10 cellular contexts compared by ENCODE assay signal in genomic region chr19:18438331-18439024, GRCh38. TPM values are rescaled to one million over a fixed set of nuclear protein-coding genes. Genes with fewer than 3 reads are reported as not detected.
DNase-seq lines count a peak whose midpoint lies in the region; ATAC-seq and TF ChIP-seq lines count a peak whose summit lies in the region.
"Had no signal": no experiment of that assay in that cellular context is flagged by ENCODE, and none has a peak within 500 bp of the region (broad histone marks: within the 10 kb centered on the region; RNA-seq: fewer than 3 reads in every experiment).

No MANE protein-coding gene starts in this region.

- H3K36me3 ChIP-seq in ascending aorta (peaks cover 3 to 20% of the 10 kb centered on the region in 2 donors), iPS DF 6.9 (ENCODE audit: control insufficient read depth, insufficient read depth, low read length) (peaks cover 5% of the 10 kb centered on the region; the same call in 1 of the 2 replicates)

- peak overlapping the region; percentile 64 to 73 for H3K4me3 ChIP-seq in ascending aorta
- peak overlapping the region; percentile 34; the same call in 1 of the 2 replicates for H3K4me3 ChIP-seq in iPS DF 6.9 (ENCODE audit: low read length)

- no peak for ATAC-seq in stimulated activated effector memory CD8-positive, alpha-beta T cell treated with anti-CD3 and anti-CD28 coated beads, Interleukin-12 subunit alpha, Interleukin-12 subunit beta, amount 100 ng/mL, for 72 hours
- ATAC-seq in GM19463 (IDR thresholded peaks at IDR 0.05; ENCODE audit: unreplicated experiment) (no peak), GM21576 (IDR thresholded peaks at IDR 0.05; ENCODE audit: unreplicated experiment) (no peak), HG03342 (IDR thresholded peaks at IDR 0.05; ENCODE audit: unreplicated experiment) (no peak), GM21381 (IDR thresholded peaks at IDR 0.05; ENCODE audit: unreplicated experiment) (no peak)

- intact Hi-C loops in ascending aorta (cut with DNase I): no loop called here

- no CpG with 5 or more reads among the region's 24 CpGs for WGBS in iPS DF 6.9 (ENCODE audit: insufficient coverage, insufficient read length)

- peaks cover 24% of the 10 kb centered on the region for H3K27me3 Mint-ChIP-seq in HFFc6 (ENCODE audit: insufficient read depth)

- H3K27ac Mint-ChIP-seq in HFFc6: peak overlapping the region; percentile 62
- no peak overlapping the region for H3K27ac Mint-ChIP-seq in stimulated activated effector memory CD8-positive, alpha-beta T cell treated with anti-CD3 and anti-CD28 coated beads, Interleukin-12 subunit alpha, Interleukin-12 subunit beta, amount 100 ng/mL, for 72 hours

- H3K4me1 ChIP-seq in ascending aorta (peaks cover 16 to 32% of the 10 kb centered on the region in 2 donors), iPS DF 6.9 (ENCODE audit: control insufficient read depth, insufficient read depth, low read length) (peaks cover 10% of the 10 kb centered on the region)

- DNase-seq in HFFc6 (no peak), ascending aorta (ENCODE audit: low spot score in 2 of 2) (peak in 1 of 2 donors; percentile 86), iPS DF 6.9 (ENCODE audit: low read depth, low spot score) (no peak)
- no peak for DNase-seq in stimulated activated effector memory CD8-positive, alpha-beta T cell treated with anti-CD3 and anti-CD28 coated beads, Interleukin-12 subunit alpha, Interleukin-12 subunit beta, amount 100 ng/mL, for 72 hours (ENCODE audit: low spot score in 2 of 2)
- DNase-seq: HCEC 1CT had no signal

- H3K36me3 Mint-ChIP-seq in HFFc6 (ENCODE audit: low read depth): peaks cover 24% of the 10 kb centered on the region
- peaks cover 79% of the 10 kb centered on the region for H3K36me3 Mint-ChIP-seq in stimulated activated effector memory CD8-positive, alpha-beta T cell treated with anti-CD3 and anti-CD28 coated beads, Interleukin-12 subunit alpha, Interleukin-12 subunit beta, amount 100 ng/mL, for 72 hours

- no peak overlapping the region for H3K4me3 Mint-ChIP-seq in HFFc6
- peak overlapping the region; percentile 65 for H3K4me3 Mint-ChIP-seq in stimulated activated effector memory CD8-positive, alpha-beta T cell treated with anti-CD3 and anti-CD28 coated beads, Interleukin-12 subunit alpha, Interleukin-12 subunit beta, amount 100 ng/mL, for 72 hours

- peaks cover 25% of the 10 kb centered on the region for H3K4me1 Mint-ChIP-seq in HFFc6 (ENCODE audit: low read depth)
- H3K4me1 Mint-ChIP-seq in stimulated activated effector memory CD8-positive, alpha-beta T cell treated with anti-CD3 and anti-CD28 coated beads, Interleukin-12 subunit alpha, Interleukin-12 subunit beta, amount 100 ng/mL, for 72 hours: peaks cover 61% of the 10 kb centered on the region

- TF ChIP-seq CTCF in HFFc6 (IDR thresholded peaks at IDR 0.05) (no peak), ascending aorta (IDR thresholded peaks at IDR 0.05) (no peak)

- H3K27me3 ChIP-seq in ascending aorta: no peaks in the 10 kb centered on the region
- H3K27me3 ChIP-seq in iPS DF 6.9 (ENCODE audit: control insufficient read depth, insufficient read depth, low read length): no peaks in the 10 kb centered on the region
- H3K27me3 ChIP-seq: SJSA1 had no signal

- H3K9me3 Mint-ChIP-seq in HFFc6: peaks cover 13% of the 10 kb centered on the region
- peaks cover 4% of the 10 kb centered on the region for H3K9me3 Mint-ChIP-seq in stimulated activated effector memory CD8-positive, alpha-beta T cell treated with anti-CD3 and anti-CD28 coated beads, Interleukin-12 subunit alpha, Interleukin-12 subunit beta, amount 100 ng/mL, for 72 hours

- H3K9me3 ChIP-seq in ascending aorta (no peaks in the 10 kb centered on the region), iPS DF 6.9 (ENCODE audit: control insufficient read depth, insufficient read depth, low read length) (no peaks in the 10 kb centered on the region)
- H3K9me3 ChIP-seq: SJSA1 had no signal

- H3K27ac ChIP-seq in ascending aorta (peak overlapping the region; percentile 84 to 86), iPS DF 6.9 (ENCODE audit: low read length) (no peak overlapping the region)
- H3K27ac ChIP-seq: SJSA1 had no signal

RNA-seq across cellular contexts. Expression of gene ISYNA1, which starts 0.5 kb away (rescaled TPM):
- total RNA-seq in HFFc6 (2021; fragmentation: NEBNext Ultra II Directional; extraction: Animal tissue kit (Norgen Biotek cat#: 25700)): 1 to 10 TPM; 2.3 to 3.7 (median 3.2) TPM
- 93.1 TPM for total RNA-seq in ascending aorta

RNA-seq across cellular contexts. Expression of gene SSBP4, which starts 19.3 kb away (rescaled TPM):
- 10 to 100 TPM; 76.4 to 84.3 (median 80.4) TPM for total RNA-seq in HFFc6 (2021; fragmentation: NEBNext Ultra II Directional; extraction: Animal tissue kit (Norgen Biotek cat#: 25700))
- 233 TPM for total RNA-seq in ascending aorta

RNA-seq across cellular contexts. Expression of gene LRRC25, which starts 41.1 kb away (rescaled TPM):
- not detected for total RNA-seq in HFFc6 (2021; fragmentation: NEBNext Ultra II Directional; extraction: Animal tissue kit (Norgen Biotek cat#: 25700))
- 6.9 TPM for total RNA-seq in ascending aorta
- total RNA-seq: SJSA1 had no signal

RNA-seq across cellular contexts. Expression of gene GDF15, which starts 52.5 kb away (rescaled TPM):
- total RNA-seq in HFFc6 (2021; fragmentation: NEBNext Ultra II Directional; extraction: Animal tissue kit (Norgen Biotek cat#: 25700)): 10 to 100 TPM; 21.3 to 36.9 (median 24.9) TPM
- total RNA-seq in ascending aorta: 8.5 TPM

Comparison
In these comparisons a context has a peak if more than half of its experiments do, and no peak if none do; other contexts are left out.
1. RNA of gene ISYNA1, which starts 0.5 kb away (total RNA-seq): 93.1 TPM in ascending aorta (single experiment); 2.3 to 3.7 TPM in HFFc6; every median in the first group is over 10 times any median in the second.